17 cellular contexts compared by ENCODE assay signal in the genomic region with DNA sequence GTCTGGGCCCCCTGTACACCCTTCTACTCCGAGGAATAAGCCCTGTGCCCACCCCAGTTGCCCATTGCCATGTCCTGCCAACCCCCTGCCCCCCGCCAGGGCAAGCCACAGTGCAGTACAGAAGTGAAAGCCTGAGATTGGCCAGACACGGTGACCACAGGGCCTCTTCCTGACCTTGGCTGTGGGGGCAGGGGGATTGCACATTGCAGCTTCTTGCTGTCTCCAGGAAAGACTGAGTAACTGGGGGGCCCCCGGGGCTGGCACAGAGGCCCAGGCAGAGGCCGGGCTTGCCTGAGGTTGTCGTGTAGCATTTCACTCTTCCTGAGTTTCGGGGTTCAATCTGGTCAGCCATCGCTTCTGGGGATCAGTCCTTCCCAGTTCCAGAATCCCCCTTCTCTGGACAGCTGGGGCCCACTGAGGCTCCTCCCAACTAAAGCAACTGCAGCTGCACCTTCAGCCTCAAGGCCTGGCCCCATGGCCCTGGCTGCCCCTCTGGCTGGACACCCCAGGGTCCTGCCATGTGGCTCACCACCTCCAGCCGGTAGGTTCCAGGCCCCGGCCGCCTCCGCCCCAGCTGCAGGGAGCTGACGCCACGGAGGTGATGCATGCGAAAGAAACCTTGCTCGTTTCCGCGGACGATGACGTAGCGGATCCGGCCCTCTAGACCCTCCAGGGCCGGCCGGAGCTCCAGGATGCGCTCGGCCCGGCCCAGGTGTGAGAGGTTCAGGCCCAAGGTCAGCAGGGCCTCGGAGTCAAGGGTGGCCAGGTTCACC. TPM values are rescaled to one million over a fixed set of nuclear protein-coding genes. Genes with fewer than 3 reads are reported as not detected.
"Had no signal": no experiment of that assay in that cellular context is flagged by ENCODE, and none has a peak within 500 bp of the region (broad histone marks: within the 10 kb centered on the region; RNA-seq: fewer than 3 reads in every experiment).

No MANE protein-coding gene starts in this region.

- H3K36me3 Mint-ChIP-seq: activated naive CD4-positive, alpha-beta T cell treated with anti-CD3 and anti-CD28 coated beads, Interleukin-2, amount 10 ng/mL, durations not matched to agents 7 days and 5 days had no signal

- H3K4me1 Mint-ChIP-seq: activated naive CD4-positive, alpha-beta T cell treated with anti-CD3 and anti-CD28 coated beads, Interleukin-2, amount 10 ng/mL, durations not matched to agents 7 days and 5 days; mesothelial cell of epicardium; stimulated activated memory B cell treated with anti-CD40 and anti-IgM and Interleukin-4, amounts not matched to agents 10 μg/mL and 1 μg/mL and 100 μg/mL, for 72 hours had no signal

- H3K27me3 Mint-ChIP-seq: activated naive CD4-positive, alpha-beta T cell treated with anti-CD3 and anti-CD28 coated beads, Interleukin-2, amount 10 ng/mL, durations not matched to agents 7 days and 5 days; type B pancreatic cell had no signal

- H3K27ac ChIP-seq: brain microvascular endothelial cell, epithelial cell of prostate, gastroesophageal sphincter had no signal

- H3K36me3 ChIP-seq: brain microvascular endothelial cell, gastroesophageal sphincter had no signal

- H3K27me3 ChIP-seq: brain microvascular endothelial cell, gastroesophageal sphincter had no signal

- H3K4me3 ChIP-seq: gastroesophageal sphincter had no signal

- H3K27ac Mint-ChIP-seq: activated naive CD4-positive, alpha-beta T cell treated with anti-CD3 and anti-CD28 coated beads, Interleukin-2, amount 10 ng/mL, durations not matched to agents 7 days and 5 days; dendritic cell treated with granulocyte-macrophage colony-stimulating factor and Interleukin-4, amounts not matched to agents 40 ng/mL and 50 ng/mL, for 4 days; effector memory CD8-positive, alpha-beta T cell; mesothelial cell of epicardium; stimulated activated memory B cell treated with anti-CD40 and anti-IgM and Interleukin-4, amounts not matched to agents 10 μg/mL and 1 μg/mL and 100 μg/mL, for 72 hours; type B pancreatic cell had no signal

- ATAC-seq: activated CD4-positive, CD25-positive, alpha-beta regulatory T cell treated with anti-CD3 and anti-CD28 coated beads, Interleukin-2, amount 50 U/mL, for 24 hours; effector memory CD8-positive, alpha-beta T cell; gastroesophageal sphincter; stimulated activated memory B cell treated with anti-CD40 and anti-IgM and Interleukin-4, amounts not matched to agents 10 μg/mL and 1 μg/mL and 100 μg/mL, for 72 hours had no signal

- H3K4me3 Mint-ChIP-seq: activated naive CD4-positive, alpha-beta T cell treated with anti-CD3 and anti-CD28 coated beads, Interleukin-2, amount 10 ng/mL, durations not matched to agents 7 days and 5 days; dendritic cell treated with granulocyte-macrophage colony-stimulating factor and Interleukin-4, amounts not matched to agents 40 ng/mL and 50 ng/mL, for 4 days; effector memory CD8-positive, alpha-beta T cell; mesothelial cell of epicardium; stimulated activated memory B cell treated with anti-CD40 and anti-IgM and Interleukin-4, amounts not matched to agents 10 μg/mL and 1 μg/mL and 100 μg/mL, for 72 hours; type B pancreatic cell had no signal

- H3K4me1 ChIP-seq: gastroesophageal sphincter had no signal

- DNase-seq: activated CD4-positive, alpha-beta T cell treated with anti-CD3 and anti-CD28 coated beads, Interleukin-2, amount 50 U/mL, for 48 hours; activated CD8-positive, alpha-beta memory T cell treated with anti-CD3 and anti-CD28 coated beads, Interleukin-2, amount 50 U/mL, for 48 hours; activated naive CD4-positive, alpha-beta T cell treated with anti-CD3 and anti-CD28 coated beads, Interleukin-2, amount 10 ng/mL, durations not matched to agents 7 days and 5 days; brain microvascular endothelial cell; effector memory CD8-positive, alpha-beta T cell; kidney glomerular epithelial cell; retina; T-helper 2 cell had no signal

RNA-seq across cellular contexts. Expression of a gene that starts 13.1 kb away (rescaled TPM):
- total RNA-seq: gastroesophageal sphincter, myocyte, skeletal muscle tissue had no signal
